Comparison of ENCODE assay signal across 21 cellular contexts in genomic region chr4:43968041-43968440, GRCh38.
"Had no signal": no experiment of that assay in that cellular context is flagged by ENCODE, and none has a peak within 500 bp of the region (broad histone marks: within the 10 kb centered on the region; RNA-seq: fewer than 3 reads in every experiment).

No MANE protein-coding gene starts in this region.

- H3K4me1 ChIP-seq: left lung, left ventricle myocardium inferior, lower lobe of right lung had no signal

- ATAC-seq: left cardiac atrium, left colon, left lobe of liver, left lung, left ventricle myocardium superior, lower lobe of right lung, mucosa of descending colon had no signal

- H3K27ac ChIP-seq: hepatocyte, left lung, left ventricle myocardium inferior, lower lobe of right lung had no signal

- H3K4me3 ChIP-seq: hepatocyte, left lung, left ventricle myocardium inferior, lower lobe of right lung, lung, mucosa of descending colon had no signal

- H2AFZ ChIP-seq: hepatocyte had no signal

- H3K36me3 ChIP-seq: left lung, left ventricle myocardium inferior, lower lobe of right lung had no signal

- DNase-seq: hippocampal formation, hypothalamus, immature natural killer cell, islet precursor cell, kidney, kidney glomerular epithelial cell, left cardiac atrium, left colon, left ventricle myocardium inferior, left ventricle myocardium superior, lower lobe of right lung, mammary epithelial cell, mesenchymal stem cell, mesendoderm, midbrain, mucosa of descending colon, naive B cell had no signal

- H3K4me2 ChIP-seq: hepatocyte had no signal

- H3K27me3 ChIP-seq: hepatocyte, left lung had no signal

- H3K9me3 ChIP-seq: left lung, left ventricle myocardium inferior, lower lobe of right lung had no signal

- H3K79me2 ChIP-seq: hepatocyte had no signal
